In the genomic region with DNA sequence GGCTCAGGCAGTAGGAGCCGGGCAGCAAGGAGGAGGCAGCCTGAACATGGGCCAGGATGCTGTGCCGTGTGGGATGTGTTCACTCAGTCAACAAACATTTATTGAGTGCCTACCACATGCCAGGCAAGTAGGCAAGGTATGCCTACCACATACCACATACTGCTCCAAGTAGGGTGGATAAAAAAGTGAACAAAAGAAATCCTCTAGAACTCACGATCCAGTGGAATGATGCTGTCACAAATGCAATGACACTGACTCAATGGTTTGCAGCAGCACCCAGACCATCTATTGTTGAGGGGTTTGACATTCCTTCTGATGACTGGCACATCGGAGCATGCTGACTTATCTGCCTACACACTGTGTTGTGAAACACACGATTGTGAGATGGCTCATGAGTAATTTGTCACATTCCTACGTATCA, we compare ENCODE assay signal across 20 cellular contexts.
DNase-seq lines count a peak whose midpoint lies in the region; ATAC-seq, FAIRE-seq and TF ChIP-seq lines count a peak whose summit lies in the region.
"Had no signal": no experiment of that assay in that cellular context is flagged by ENCODE, and none has a peak within 500 bp of the region (broad histone marks: within the 10 kb centered on the region; RNA-seq: fewer than 3 reads in every experiment).

No MANE protein-coding gene starts in this region.

- 97% methylated on average over 6 of the region's 6 CpGs; no CpG with 5 or more reads in 1 of the 2 experiments for WGBS in H1 (ENCODE audit: extremely low coverage in 1 of 2, insufficient coverage in 1 of 2, insufficient read length in 1 of 2, insufficient replicate concordance in 2 of 2, low coverage in 1 of 2, low lambda C conversion rate in 2 of 2, missing lambda C conversion rate in 1 of 2), 2 experiments

- no peak overlapping the region for H3K4ac ChIP-seq in H1 (replicated peaks; ENCODE audit: insufficient read length, low read depth, low read length)

- CTCF ChIA-PET in H1 (lab: Charles Lee; ENCODE audit: partially characterized antibody) (no interaction called here), OCI-LY7 (lab: Charles Lee; ENCODE audit: unreplicated experiment) (no interaction called here)

- FAIRE-seq in H1 (lab: Jason Lieb, UNC) = no peak
- FAIRE-seq: HepG2 had no signal

- no TSS peak for BruUV-seq in OCI-LY7 (replicated peaks; lab: Mats Ljungman, UMichigan)

- no peak for TF ChIP-seq CTCF in H1 (IDR thresholded peaks at IDR 0.05; ENCODE audit: control extremely low read depth in 1 of 3, insufficient read depth in 1 of 3, low read depth in 1 of 3, low read length in 3 of 3)
- TF ChIP-seq CTCF in left lung (IDR thresholded peaks at IDR 0.05) = no peak
- TF ChIP-seq CTCF in OCI-LY7 (conservative IDR thresholded peaks at IDR 0.05; ENCODE audit: low read length) = no peak

- no peak overlapping the region for H2AFZ ChIP-seq in H1 (ENCODE audit: low read length)
- H2AFZ ChIP-seq in OCI-LY7 (ENCODE audit: low read length) = no peak overlapping the region

- H3K4me1 ChIP-seq in H1 (replicated peaks in 1 of 4; ENCODE audit: control insufficient read depth in 3 of 4, insufficient read depth in 4 of 4, low read length in 3 of 4) (no peaks in the 10 kb centered on the region), left lung (no peaks in the 10 kb centered on the region), OCI-LY7 (ENCODE audit: insufficient read depth, low read length, poor library complexity, severe bottlenecking) (peaks cover 4% of the 10 kb centered on the region)
- H3K4me1 ChIP-seq: gastrocnemius medialis, left ventricle myocardium inferior, vagina had no signal

- H3K14ac ChIP-seq in H1 (ENCODE audit: insufficient read length) = no peak overlapping the region

- intact Hi-C loops in left lung (cut with DNase I) = no loop called here
- intact Hi-C loops in OCI-LY7 (cut with micrococcal nuclease; ENCODE audit: unreplicated experiment) = no loop called here

- H3K27me3 ChIP-seq in H1 (replicated peaks in 1 of 4; ENCODE audit: control insufficient read depth in 3 of 4, extremely low read depth in 1 of 4, insufficient read depth in 3 of 4, low read length in 3 of 4) (peaks cover 0 to 2% (median 0%) of the 10 kb centered on the region in 4 experiments; a peak in 1 of 7 replicates), left lung (no peaks in the 10 kb centered on the region)
- H3K27me3 ChIP-seq: gastrocnemius medialis, ovary, vagina had no signal

- no peak overlapping the region for H2BK15ac ChIP-seq in H1 (ENCODE audit: low read length)

- H3K79me1 ChIP-seq in H1 (ENCODE audit: low read depth, low read length) = no peaks in the 10 kb centered on the region

- no peak overlapping the region for H3K56ac ChIP-seq in H1 (replicated peaks; ENCODE audit: insufficient read length, low read depth, low read length)

- ATAC-seq in left lung = peak; percentile 79
- ATAC-seq in HG02759 (IDR thresholded peaks at IDR 0.05; ENCODE audit: unreplicated experiment) = no peak
- ATAC-seq in GM18870 (IDR thresholded peaks at IDR 0.05; ENCODE audit: unreplicated experiment) = no peak
- ATAC-seq: activated CD4-positive, alpha-beta T cell treated with anti-CD3 and anti-CD28 coated beads for 36 hours; activated CD8-positive, alpha-beta memory T cell treated with anti-CD3 and anti-CD28 coated beads, Interleukin-2, amount 10 ng/mL, durations not matched to agents 7 days and 5 days; gastrocnemius medialis; HepG2 had no signal

- H4K8ac ChIP-seq in H1 (ENCODE audit: extremely low read depth, insufficient read depth, low read length) = no peak overlapping the region

- H3K9me3 ChIP-seq in H1 (ENCODE audit: insufficient read depth in 2 of 2, low read depth in 1 of 2, low read length in 1 of 2) (no peaks in the 10 kb centered on the region), left lung (no peaks in the 10 kb centered on the region), OCI-LY7 (ENCODE audit: low read length) (no peaks in the 10 kb centered on the region)
- H3K9me3 ChIP-seq: gastrocnemius medialis, ovary, vagina had no signal

- H4K20me1 ChIP-seq in H1 (replicated peaks in 1 of 2; ENCODE audit: control insufficient read depth in 1 of 2, insufficient read depth in 2 of 2, low read length in 2 of 2) (no peaks in the 10 kb centered on the region), OCI-LY7 (ENCODE audit: insufficient read depth, low read length) (no peaks in the 10 kb centered on the region)

- no peak overlapping the region for H3K18ac ChIP-seq in H1 (ENCODE audit: extremely low read depth, low read length)

- H2AK5ac ChIP-seq in H1 (ENCODE audit: low read depth, low read length) = peak overlapping the region; percentile 17; the same call in 1 of the 2 replicates

- H3K4me3 ChIP-seq in H1 (ENCODE audit: extremely low read depth in 1 of 4, insufficient read depth in 2 of 4, low read depth in 3 of 4, low read length in 4 of 4) = no peak overlapping the region
- no peak overlapping the region for H3K4me3 ChIP-seq in left lung
- H3K4me3 ChIP-seq in OCI-LY7 (ENCODE audit: low read depth, low read length, poor library complexity, severe bottlenecking) = no peak overlapping the region
- H3K4me3 ChIP-seq: gastrocnemius medialis, left ventricle myocardium inferior, ovary, vagina had no signal

- H3K36me3 ChIP-seq in H1 (ENCODE audit: control insufficient read depth in 2 of 4, insufficient read depth in 4 of 4, low read length in 3 of 4) (no peaks in the 10 kb centered on the region), left lung (no peaks in the 10 kb centered on the region), OCI-LY7 (ENCODE audit: insufficient read depth, low read length) (no peaks in the 10 kb centered on the region)
- H3K36me3 ChIP-seq: gastrocnemius medialis, left ventricle myocardium inferior, ovary, vagina had no signal

- H3K9ac ChIP-seq in H1 (replicated peaks in 1 of 4; ENCODE audit: extremely low read depth in 1 of 4, low read depth in 3 of 4, low read length in 3 of 4) = no peak overlapping the region

- H3K79me2 ChIP-seq in H1 (ENCODE audit: control insufficient read depth in 1 of 2, insufficient read depth in 2 of 2, low read length in 2 of 2) (no peaks in the 10 kb centered on the region), OCI-LY7 (ENCODE audit: insufficient read depth, low read depth, low read length) (no peaks in the 10 kb centered on the region)

- H3K4me2 ChIP-seq in H1 (ENCODE audit: insufficient read depth in 1 of 2, low read depth in 2 of 2, low read length in 2 of 2) (no peak overlapping the region), OCI-LY7 (ENCODE audit: low read length) (no peak overlapping the region)

- POLR2A ChIA-PET in H1 (lab: Charles Lee; ENCODE audit: partially characterized antibody) (no interaction called here), OCI-LY7 (lab: Charles Lee) (no interaction called here)

- no peak for TF ChIP-seq EP300 in H1 (IDR thresholded peaks at IDR 0.05; ENCODE audit: borderline replicate concordance in 1 of 2, low read depth in 2 of 2, low read length in 2 of 2)

- H4K91ac ChIP-seq in H1 (replicated peaks; ENCODE audit: insufficient read length, low read length) = no peak overlapping the region

- no peak overlapping the region for H3K23ac ChIP-seq in H1 (ENCODE audit: insufficient read length)

- no peak for TF ChIP-seq POLR2A in H1 (IDR thresholded peaks at IDR 0.05; ENCODE audit: control extremely low read depth in 1 of 2, low read depth in 2 of 2, low read length in 2 of 2)

- no peak overlapping the region for H2BK12ac ChIP-seq in H1 (ENCODE audit: low read depth, low read length)

- no peak for TF ChIP-seq RAD21 in H1 (IDR thresholded peaks at IDR 0.05 in 1 of 2, conservative IDR thresholded peaks at IDR 0.05 in 1 of 2; ENCODE audit: low read depth in 2 of 2, low read length in 2 of 2)

- H3K9me2 ChIP-seq in OCI-LY7 (ENCODE audit: insufficient read depth, low read length) = no peaks in the 10 kb centered on the region

- no peak overlapping the region for H2BK20ac ChIP-seq in H1 (ENCODE audit: low read length)

- H3K27ac ChIP-seq in H1 (ENCODE audit: low read depth, low read length) (no peak overlapping the region), left lung (no peak overlapping the region), OCI-LY7 (ENCODE audit: low read depth, low read length, poor library complexity, severe bottlenecking) (no peak overlapping the region)
- H3K27ac ChIP-seq: gastrocnemius medialis, left ventricle myocardium inferior, ovary, vagina had no signal

- H3K23me2 ChIP-seq in H1 (ENCODE audit: low read depth, low read length) = no peaks in the 10 kb centered on the region

- peak; percentile 62 for DNase-seq in HK-2 (ENCODE audit: unreplicated experiment)
- no peak for DNase-seq in H1 (ENCODE audit: low read depth in 1 of 2, low spot score in 2 of 2)
- no peak for DNase-seq in left lung
- no peak for DNase-seq in mucosa of gallbladder (ENCODE audit: low spot score)
- DNase-seq in OCI-LY7 (ENCODE audit: low spot score) = no peak
- DNase-seq: activated CD4-positive, alpha-beta T cell treated with anti-CD3 and anti-CD28 coated beads for 36 hours; activated CD8-positive, alpha-beta memory T cell treated with anti-CD3 and anti-CD28 coated beads, Interleukin-2, amount 10 ng/mL, durations not matched to agents 7 days and 5 days; C1 segment of cervical spinal cord; DMS 273 treated with DMSO at 0.1 percent for 48 hours; effector memory CD4-positive, alpha-beta T cell; gastrocnemius medialis; left ventricle myocardium inferior; NCI-H1694; NCI-H226; ovary; stimulated activated CD4-positive, alpha-beta T cell treated with anti-CD3 and anti-CD28 coated beads, Interleukin-4, amount 100 ng/mL, for 1 hour had no signal

- no peak overlapping the region for H4K5ac ChIP-seq in H1 (ENCODE audit: insufficient read length, low read depth, low read length)

- no peak overlapping the region for H2BK5ac ChIP-seq in H1 (ENCODE audit: low read depth, low read length)

- no peak overlapping the region for H2BK120ac ChIP-seq in H1 (replicated peaks; ENCODE audit: low read depth, low read length)

TF ChIP-seq in H1, 55 proteins besides CTCF, POLR2A, EP300 and RAD21:
- no peak for TF ChIP-seq RFX5 (IDR thresholded peaks at IDR 0.05; ENCODE audit: borderline replicate concordance, low read depth, low read length)
- no peak for TF ChIP-seq SUZ12 (IDR thresholded peaks at IDR 0.05; ENCODE audit: low read length)
- no peak for TF ChIP-seq EZH2 (IDR thresholded peaks at IDR 0.05; ENCODE audit: low read depth, low read length, severe bottlenecking)
- TF ChIP-seq TAF1 (IDR thresholded peaks at IDR 0.05; ENCODE audit: low read depth, low read length) = no peak
TF ChIP-seq in H1: peak in this region for 0.
